ENCODE assay signal across 8 cellular contexts in the genomic region with DNA sequence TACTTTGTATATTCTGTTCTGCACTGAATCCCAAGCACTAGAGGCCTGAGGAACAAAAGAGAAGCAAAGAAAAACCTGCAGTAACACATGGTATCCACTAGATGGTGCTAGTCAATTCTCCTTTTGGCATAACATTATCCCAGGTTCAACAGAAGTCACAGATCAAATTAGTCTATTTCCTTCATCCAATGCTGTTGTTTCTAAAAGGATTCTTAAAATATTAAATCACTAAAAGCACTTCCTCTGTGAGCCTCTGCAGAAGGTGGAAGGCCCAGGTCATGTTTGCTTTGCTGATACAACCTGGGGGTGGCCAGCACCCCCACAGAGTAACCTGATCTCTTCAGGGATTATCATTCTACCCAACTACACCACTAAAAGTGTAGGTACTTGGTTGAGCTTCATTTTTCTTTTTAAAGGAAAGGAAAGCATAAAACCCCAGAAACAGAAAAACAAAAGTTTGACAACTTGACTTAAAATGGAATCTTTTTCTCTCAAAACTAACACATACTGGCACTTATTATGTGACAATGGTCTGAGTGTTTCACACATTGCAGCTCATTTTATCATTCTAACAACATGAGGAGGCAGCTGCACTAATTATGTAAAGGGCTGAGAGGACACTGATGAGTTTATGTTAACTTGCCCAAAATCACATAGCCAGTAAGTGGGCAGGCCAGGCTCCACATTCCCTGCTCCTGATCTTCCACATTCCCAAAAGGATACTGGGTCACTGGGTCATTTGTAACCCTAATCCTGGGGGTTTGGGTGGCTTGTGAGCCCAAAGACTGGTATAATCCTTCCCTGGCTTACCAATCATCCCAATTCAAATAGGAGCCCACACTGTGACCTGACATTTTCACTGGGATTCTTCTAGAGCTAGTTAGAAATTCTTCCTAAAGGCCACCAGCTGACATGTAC.
DNase-seq lines count a peak whose midpoint lies in the region; ATAC-seq, FAIRE-seq and TF ChIP-seq lines count a peak whose summit lies in the region.

No MANE protein-coding gene starts in this region.

- DNase-seq in activated CD4-positive, alpha-beta T cell treated with anti-CD3 and anti-CD28 coated beads for 36 hours = no peak
- DNase-seq in activated CD4-positive, alpha-beta T cell treated with anti-CD3 and anti-CD28 coated beads, Interleukin-2, amount 50 U/mL, for 1 hour = no peak
- DNase-seq in NCI-H774 (lab: John Stamatoyannopoulos, UW) (peak; percentile 16), bronchial epithelial cell (ENCODE audit: low read depth) (peak; percentile 74), keratinocyte (ENCODE audit: low read depth, low spot score) (no peak), stomach (no peak)

- H3K36me3 ChIP-seq in bronchial epithelial cell (ENCODE audit: control insufficient read depth, insufficient read depth, low read length) (peaks cover 8% of the 10 kb centered on the region), keratinocyte (ENCODE audit: control insufficient read depth in 2 of 2, extremely low read depth in 1 of 2, insufficient read depth in 2 of 2, low read length in 2 of 2) (peaks cover 5 to 17% of the 10 kb centered on the region in 2 experiments), stomach (peaks cover 27 to 86% (median 79%) of the 10 kb centered on the region in 4 donors)

- H3K9me3 ChIP-seq in keratinocyte (ENCODE audit: control insufficient read depth, low read depth, low read length) = no peaks in the 10 kb centered on the region
- H3K9me3 ChIP-seq in stomach = no peaks in the 10 kb centered on the region

- POLR2A ChIA-PET in activated CD4-positive, alpha-beta T cell treated with anti-CD3 and anti-CD28 coated beads for 36 hours (lab: Charles Lee) = no interaction called here

- H3K27ac Mint-ChIP-seq in activated CD4-positive, alpha-beta T cell treated with anti-CD3 and anti-CD28 coated beads for 36 hours = no peak overlapping the region

- TF ChIP-seq EP300 in stomach (IDR thresholded peaks at IDR 0.05) = no peak

- H3K4me3 Mint-ChIP-seq in activated CD4-positive, alpha-beta T cell treated with anti-CD3 and anti-CD28 coated beads for 36 hours = no peak overlapping the region

- peaks cover 6% of the 10 kb centered on the region for H3K79me2 ChIP-seq in keratinocyte (ENCODE audit: control insufficient read depth, insufficient read depth, low read length)

- ATAC-seq in activated CD4-positive, alpha-beta T cell treated with anti-CD3 and anti-CD28 coated beads for 36 hours = peak; percentile 68
- ATAC-seq in HG02973 (IDR thresholded peaks at IDR 0.05; ENCODE audit: unreplicated experiment) (peak; percentile 44), GM19452 (IDR thresholded peaks at IDR 0.05; ENCODE audit: unreplicated experiment) (no peak)

- H3K4me1 ChIP-seq in keratinocyte (ENCODE audit: control insufficient read depth, extremely low read depth, insufficient read depth, low read length) = peaks cover 12% of the 10 kb centered on the region
- H3K4me1 ChIP-seq in stomach = peaks cover 0 to 15% (median 5%) of the 10 kb centered on the region in 4 donors

- H3K9me1 ChIP-seq in keratinocyte (ENCODE audit: control insufficient read depth, extremely low read depth, insufficient read depth, low read length) = no peaks in the 10 kb centered on the region

- H3K36me3 Mint-ChIP-seq in activated CD4-positive, alpha-beta T cell treated with anti-CD3 and anti-CD28 coated beads for 36 hours (ENCODE audit: low read depth) = peaks cover 52% of the 10 kb centered on the region

- FAIRE-seq in bronchial epithelial cell (lab: Jason Lieb, UNC) = no peak
- FAIRE-seq in keratinocyte (lab: Jason Lieb, UNC) = peak; percentile 66

- H3K4me2 ChIP-seq in keratinocyte (ENCODE audit: control insufficient read depth, extremely low read depth, insufficient read depth, low read depth, low read length) = no peak overlapping the region

- TF ChIP-seq POLR2A in stomach (IDR thresholded peaks at IDR 0.05) = no peak

- no peak overlapping the region for H3K27ac ChIP-seq in keratinocyte (ENCODE audit: control insufficient read depth, insufficient read depth, low read length)
- no peak overlapping the region for H3K27ac ChIP-seq in stomach

- H2AFZ ChIP-seq in keratinocyte (ENCODE audit: control insufficient read depth, low read length) = no peak overlapping the region

- dilution Hi-C loops in keratinocyte (cut with MboI; ENCODE audit: extremely low pct_ligation_motif_present, low sequenced_read_pairs) = no loop called here

- H3K27me3 Mint-ChIP-seq in activated CD4-positive, alpha-beta T cell treated with anti-CD3 and anti-CD28 coated beads for 36 hours = no peaks in the 10 kb centered on the region

- no peak overlapping the region for H3K9ac ChIP-seq in keratinocyte (ENCODE audit: control insufficient read depth, extremely low read depth, insufficient read depth, low read length)

- H3K4me1 Mint-ChIP-seq in activated CD4-positive, alpha-beta T cell treated with anti-CD3 and anti-CD28 coated beads for 36 hours = peaks cover 15% of the 10 kb centered on the region

- H3K27me3 ChIP-seq in bronchial epithelial cell (ENCODE audit: control insufficient read depth, insufficient read depth, low read length) (no peaks in the 10 kb centered on the region), keratinocyte (ENCODE audit: control insufficient read depth, extremely low read depth, insufficient read depth, low read length) (no peaks in the 10 kb centered on the region), stomach (no peaks in the 10 kb centered on the region)

- TF ChIP-seq CTCF in bronchial epithelial cell (IDR thresholded peaks at IDR 0.05; ENCODE audit: insufficient read depth, low read length, severe bottlenecking) (peak; percentile 74), keratinocyte (optimal IDR thresholded peaks at IDR 0.05 in 1 of 3, IDR thresholded peaks at IDR 0.05 in 1 of 3, conservative IDR thresholded peaks at IDR 0.05 in 1 of 3; ENCODE audit: extremely low read depth in 1 of 3, insufficient read depth in 2 of 3, low read length in 3 of 3) (peak in 2 of 3 experiments; percentile 64 to 83), stomach (IDR thresholded peaks at IDR 0.05) (peak in 5 of 7 experiments; percentile 66 to 86 (median 76))

- H3K4me3 ChIP-seq in bronchial epithelial cell (ENCODE audit: low read depth, low read length) = no peak overlapping the region
- no peak overlapping the region for H3K4me3 ChIP-seq in keratinocyte (ENCODE audit: control insufficient read depth in 2 of 3, extremely low read depth in 1 of 3, insufficient read depth in 2 of 3, low read depth in 1 of 3, low read length in 3 of 3)
- no peak overlapping the region for H3K4me3 ChIP-seq in stomach

- intact Hi-C loops in activated CD4-positive, alpha-beta T cell treated with anti-CD3 and anti-CD28 coated beads for 36 hours (cut with DNase I, micrococcal nuclease) = loop anchor here (5.0 to 10.0 kb wide), 3 partner anchors 131 to 384 kb away; no protein-coding TSS in a partner anchor
- intact Hi-C loops in stomach (cut with DNase I; ENCODE audit: low total_unique reads) = no loop called here

- CTCF ChIA-PET in activated CD4-positive, alpha-beta T cell treated with anti-CD3 and anti-CD28 coated beads for 36 hours (lab: Charles Lee) = interaction anchor here (0.5 to 3.6 kb wide), 18 partner anchors 9 to 427 kb away, joined by 3 to 19 read pairs (median 3); no protein-coding TSS in a partner anchor

- peaks cover 6% of the 10 kb centered on the region for H4K20me1 ChIP-seq in keratinocyte (ENCODE audit: control insufficient read depth, extremely low read depth, insufficient read depth, low read length)

- no peaks in the 10 kb centered on the region for H3K9me3 Mint-ChIP-seq in activated CD4-positive, alpha-beta T cell treated with anti-CD3 and anti-CD28 coated beads for 36 hours (ENCODE audit: low read depth)

Comparison
In these comparisons a context has a peak if more than half of its experiments do, and no peak if none do; other contexts are left out.
1. DNase-seq: peak in NCI-H774 (single experiment) and bronchial epithelial cell (single experiment); none in activated CD4-positive, alpha-beta T cell treated with anti-CD3 and anti-CD28 coated beads for 36 hours (single experiment), activated CD4-positive, alpha-beta T cell treated with anti-CD3 and anti-CD28 coated beads, Interleukin-2, amount 50 U/mL, for 1 hour (single experiment), keratinocyte (single experiment) and stomach (single experiment).
2. Peak in every context shown above with its lines, with median percentiles within 50 percentile points of each other: CTCF ChIP-seq.